Comparison of ENCODE assay signal across 12 cellular contexts in the genomic region with DNA sequence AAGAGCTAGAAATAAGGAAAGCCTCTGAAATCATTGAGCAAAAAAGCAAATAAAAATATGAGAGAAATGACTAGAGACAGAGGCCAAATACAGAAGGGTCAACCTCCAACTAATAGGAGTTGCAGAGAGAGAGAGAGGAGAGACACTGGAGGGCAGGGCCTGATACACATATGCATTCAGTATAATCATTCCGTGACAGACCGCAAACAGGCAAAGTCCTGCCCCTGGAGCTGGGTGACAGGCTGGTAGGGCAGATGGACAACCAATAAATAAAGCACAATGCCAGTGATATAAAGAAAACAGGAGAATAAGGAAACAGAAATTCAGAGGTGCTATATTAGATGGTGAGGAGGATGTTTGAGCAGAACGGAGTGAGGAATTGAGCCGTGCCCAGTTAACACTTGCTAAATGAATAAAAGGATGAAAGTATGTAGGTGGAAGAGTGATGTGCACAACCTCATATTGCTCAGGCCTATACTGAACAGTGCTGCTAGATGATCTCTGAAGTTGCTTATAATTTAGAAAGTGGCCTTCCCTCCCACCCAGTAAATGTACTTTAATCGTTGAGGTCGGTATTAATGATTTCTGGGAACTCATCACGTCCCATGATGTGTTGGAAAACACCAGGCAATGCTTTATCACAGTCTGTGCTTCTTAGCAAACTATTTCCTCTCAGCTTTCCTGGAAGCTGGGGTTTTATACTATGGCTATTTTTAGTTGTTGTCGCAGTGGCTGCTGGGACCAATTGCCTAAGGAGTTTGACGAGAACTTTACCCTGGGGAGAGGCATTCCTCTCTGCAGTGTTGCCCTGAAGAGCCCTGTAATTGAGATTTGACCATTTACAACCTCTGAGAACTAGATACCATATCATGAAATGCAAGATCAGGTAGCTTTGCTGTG. TPM values are rescaled to one million over a fixed set of nuclear protein-coding genes. Genes with fewer than 3 reads are reported as not detected.
DNase-seq lines count a peak whose midpoint lies in the region; ATAC-seq and TF ChIP-seq lines count a peak whose summit lies in the region.
"Had no signal": no experiment of that assay in that cellular context is flagged by ENCODE, and none has a peak within 500 bp of the region (broad histone marks: within the 10 kb centered on the region; RNA-seq: fewer than 3 reads in every experiment).

No MANE protein-coding gene starts in this region.

- no peaks in the 10 kb centered on the region for H3K9me3 Mint-ChIP-seq in activated T-helper 2 cell treated with anti-CD3 and anti-CD28 coated beads, Interferon-gamma antibody, Interleukin-2, Interleukin-4, amounts not matched to agents 10 μg/mL and 5 μg/mL and 100 μg/mL, durations not matched to agents 14 hours and 24 hours and 36 hours
- peaks cover 0 to 16% (median 0%) of the 10 kb centered on the region in 11 donors for H3K9me3 Mint-ChIP-seq in naive thymus-derived CD4-positive, alpha-beta T cell
- H3K9me3 Mint-ChIP-seq: activated B cell treated with CpG ODN at 0.5 μM for 24 hours had no signal

- peaks cover 10% of the 10 kb centered on the region for H3K4me1 ChIP-seq in right cardiac atrium (ENCODE audit: control insufficient read depth, insufficient read depth, low read length)
- H3K4me1 ChIP-seq in naive thymus-derived CD4-positive, alpha-beta T cell (ENCODE audit: control insufficient read depth in 2 of 2, insufficient read depth in 2 of 2, low read length in 2 of 2), result no peaks in the 10 kb centered on the region

- ATAC-seq in right cardiac atrium (peak; percentile 80 to 90), HG03135 (IDR thresholded peaks at IDR 0.05; ENCODE audit: unreplicated experiment) (no peak), SK-N-SH treated with all-trans-retinoic acid at 6 μM for 48 hours (no peak)
- no peak for ATAC-seq in naive thymus-derived CD4-positive, alpha-beta T cell

- H3K4me3 Mint-ChIP-seq in activated T-helper 2 cell treated with anti-CD3 and anti-CD28 coated beads, Interferon-gamma antibody, Interleukin-2, Interleukin-4, amounts not matched to agents 10 μg/mL and 5 μg/mL and 100 μg/mL, durations not matched to agents 14 hours and 24 hours and 36 hours (ENCODE audit: low read depth), result no peak overlapping the region
- H3K4me3 Mint-ChIP-seq in naive thymus-derived CD4-positive, alpha-beta T cell, result no peak overlapping the region
- H3K4me3 Mint-ChIP-seq: activated B cell treated with CpG ODN at 0.5 μM for 24 hours; activated naive CD8-positive, alpha-beta T cell had no signal

- peak overlapping the region; percentile 90 for H3K27ac ChIP-seq in right cardiac atrium (ENCODE audit: low read length)
- peak overlapping the region in 13 of 21 experiments; percentile 17 to 74 (median 49) for H3K27ac ChIP-seq in skin epidermis
- H3K27ac ChIP-seq in naive thymus-derived CD4-positive, alpha-beta T cell (ENCODE audit: low read depth, low read length), result no peak overlapping the region

- POLR2A ChIA-PET in naive thymus-derived CD4-positive, alpha-beta T cell (lab: Charles Lee), result no interaction called here

- 30% methylated on average over 9 of the region's 9 CpGs for WGBS in right cardiac atrium

- H3K36me3 ChIP-seq in naive thymus-derived CD4-positive, alpha-beta T cell (ENCODE audit: control insufficient read depth in 2 of 3, insufficient read depth in 3 of 3, low read length in 3 of 3), result no peaks in the 10 kb centered on the region

- H3K27me3 Mint-ChIP-seq in activated T-helper 2 cell treated with anti-CD3 and anti-CD28 coated beads, Interferon-gamma antibody, Interleukin-2, Interleukin-4, amounts not matched to agents 10 μg/mL and 5 μg/mL and 100 μg/mL, durations not matched to agents 14 hours and 24 hours and 36 hours (ENCODE audit: low read depth), result peaks cover 23% of the 10 kb centered on the region
- H3K27me3 Mint-ChIP-seq in naive thymus-derived CD4-positive, alpha-beta T cell, result peaks cover 0 to 25% (median 7%) of the 10 kb centered on the region in 5 donors

- CTCF ChIA-PET in naive thymus-derived CD4-positive, alpha-beta T cell (lab: Charles Lee), result no interaction called here

- H3K36me3 Mint-ChIP-seq in activated T-helper 2 cell treated with anti-CD3 and anti-CD28 coated beads, Interferon-gamma antibody, Interleukin-2, Interleukin-4, amounts not matched to agents 10 μg/mL and 5 μg/mL and 100 μg/mL, durations not matched to agents 14 hours and 24 hours and 36 hours (ENCODE audit: low read depth), result no peaks in the 10 kb centered on the region
- peaks cover 0 to 4% (median 0%) of the 10 kb centered on the region in 5 donors for H3K36me3 Mint-ChIP-seq in naive thymus-derived CD4-positive, alpha-beta T cell
- H3K36me3 Mint-ChIP-seq: activated naive CD8-positive, alpha-beta T cell had no signal

- peaks cover 14% of the 10 kb centered on the region for H3K4me1 Mint-ChIP-seq in activated T-helper 2 cell treated with anti-CD3 and anti-CD28 coated beads, Interferon-gamma antibody, Interleukin-2, Interleukin-4, amounts not matched to agents 10 μg/mL and 5 μg/mL and 100 μg/mL, durations not matched to agents 14 hours and 24 hours and 36 hours (ENCODE audit: low read depth)
- peaks cover 0 to 18% (median 0%) of the 10 kb centered on the region in 7 donors for H3K4me1 Mint-ChIP-seq in naive thymus-derived CD4-positive, alpha-beta T cell
- H3K4me1 Mint-ChIP-seq: activated B cell treated with CpG ODN at 0.5 μM for 24 hours had no signal

- H3K27ac Mint-ChIP-seq in activated T-helper 2 cell treated with anti-CD3 and anti-CD28 coated beads, Interferon-gamma antibody, Interleukin-2, Interleukin-4, amounts not matched to agents 10 μg/mL and 5 μg/mL and 100 μg/mL, durations not matched to agents 14 hours and 24 hours and 36 hours, result peak overlapping the region; percentile 50
- peak overlapping the region in 2 of 9 donors; percentile 3 to 31 for H3K27ac Mint-ChIP-seq in naive thymus-derived CD4-positive, alpha-beta T cell
- H3K27ac Mint-ChIP-seq: activated B cell treated with CpG ODN at 0.5 μM for 24 hours; activated naive CD8-positive, alpha-beta T cell had no signal

- intact Hi-C loops in activated T-helper 2 cell treated with anti-CD3 and anti-CD28 coated beads, Interferon-gamma antibody, Interleukin-2, Interleukin-4, amounts not matched to agents 10 μg/mL and 5 μg/mL and 100 μg/mL, durations not matched to agents 14 hours and 24 hours and 36 hours (cut with micrococcal nuclease), result no loop called here
- intact Hi-C loops in right cardiac atrium (cut with DNase I), result no loop called here
- intact Hi-C loops in naive thymus-derived CD4-positive, alpha-beta T cell (cut with micrococcal nuclease), result no loop called here

- H3K9me3 ChIP-seq in right cardiac atrium (ENCODE audit: control insufficient read depth, low read length), result no peaks in the 10 kb centered on the region
- H3K9me3 ChIP-seq in naive thymus-derived CD4-positive, alpha-beta T cell (ENCODE audit: control insufficient read depth in 2 of 3, low read length in 3 of 3), result no peaks in the 10 kb centered on the region

- H3K4me3 ChIP-seq in right cardiac atrium (ENCODE audit: low read length), result no peak overlapping the region
- H3K4me3 ChIP-seq in skin epidermis, result no peak overlapping the region
- no peak overlapping the region for H3K4me3 ChIP-seq in naive thymus-derived CD4-positive, alpha-beta T cell (ENCODE audit: low read length)

- no peaks in the 10 kb centered on the region for H3K27me3 ChIP-seq in right cardiac atrium (ENCODE audit: control insufficient read depth, insufficient read depth)
- peaks cover 0 to 2% of the 10 kb centered on the region in 2 donors for H3K27me3 ChIP-seq in naive thymus-derived CD4-positive, alpha-beta T cell (ENCODE audit: control insufficient read depth in 2 of 2, insufficient read depth in 2 of 2, low read length in 2 of 2)

- DNase-seq in LoVo (ENCODE audit: low spot score) (peak; percentile 19), right cardiac atrium (no peak)
- no peak for DNase-seq in activated T-helper 2 cell treated with anti-CD3 and anti-CD28 coated beads, Interferon-gamma antibody, Interleukin-2, Interleukin-4, amounts not matched to agents 10 μg/mL and 5 μg/mL and 100 μg/mL, durations not matched to agents 14 hours and 24 hours and 36 hours (ENCODE audit: low spot score)
- no peak for DNase-seq in naive thymus-derived CD4-positive, alpha-beta T cell
- DNase-seq: activated B cell treated with CpG ODN at 0.5 μM for 24 hours, Calu3, SHP77 had no signal

TF ChIP-seq in SK-N-SH treated with all-trans-retinoic acid at 6 μM for 48 hours, 23 proteins besides CTCF, POLR2A, EP300 and RAD21 (continues in another document):
- no peak for TF ChIP-seq SNAI2 (CRISPR knock-in tag; IDR thresholded peaks at IDR 0.05)
- no peak for TF ChIP-seq ZFP30 (CRISPR knock-in tag; IDR thresholded peaks at IDR 0.05)
- TF ChIP-seq PPARA (CRISPR knock-in tag; IDR thresholded peaks at IDR 0.05; ENCODE audit: borderline replicate concordance), result no peak
- TF ChIP-seq TOX (CRISPR knock-in tag; IDR thresholded peaks at IDR 0.05; ENCODE audit: borderline replicate concordance), result no peak
- TF ChIP-seq ISL1 (CRISPR knock-in tag; IDR thresholded peaks at IDR 0.05), result no peak
- no peak for TF ChIP-seq ZNF8 (CRISPR knock-in tag; IDR thresholded peaks at IDR 0.05)
- TF ChIP-seq GLIS3 (CRISPR knock-in tag; IDR thresholded peaks at IDR 0.05), result no peak
- no peak for TF ChIP-seq ZFP3 (CRISPR knock-in tag; IDR thresholded peaks at IDR 0.05)
- TF ChIP-seq, protein P1, sequence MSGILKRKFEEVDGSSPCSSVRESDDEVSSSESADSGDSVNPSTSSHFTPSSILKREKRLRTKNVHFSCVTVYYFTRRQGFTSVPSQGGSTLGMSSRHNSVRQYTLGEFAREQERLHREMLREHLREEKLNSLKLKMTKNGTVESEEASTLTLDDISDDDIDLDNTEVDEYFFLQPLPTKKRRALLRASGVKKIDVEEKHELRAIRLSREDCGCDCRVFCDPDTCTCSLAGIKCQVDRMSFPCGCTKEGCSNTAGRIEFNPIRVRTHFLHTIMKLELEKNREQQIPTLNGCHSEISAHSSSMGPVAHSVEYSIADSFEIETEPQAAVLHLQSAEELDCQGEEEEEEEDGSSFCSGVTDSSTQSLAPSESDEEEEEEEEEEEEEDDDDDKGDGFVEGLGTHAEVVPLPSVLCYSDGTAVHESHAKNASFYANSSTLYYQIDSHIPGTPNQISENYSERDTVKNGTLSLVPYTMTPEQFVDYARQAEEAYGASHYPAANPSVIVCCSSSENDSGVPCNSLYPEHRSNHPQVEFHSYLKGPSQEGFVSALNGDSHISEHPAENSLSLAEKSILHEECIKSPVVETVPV (CRISPR knock-in tag; IDR thresholded peaks at IDR 0.05), result no peak
- no peak for TF ChIP-seq RARB (CRISPR knock-in tag; IDR thresholded peaks at IDR 0.05)
- no peak for TF ChIP-seq ZNF565 (CRISPR knock-in tag; conservative IDR thresholded peaks at IDR 0.05; ENCODE audit: low read depth)

RNA-seq across cellular contexts. Expression of a gene that starts 37.6 kb away (rescaled TPM):
- total RNA-seq in activated T-helper 2 cell treated with anti-CD3 and anti-CD28 coated beads, Interferon-gamma antibody, Interleukin-2, Interleukin-4, amounts not matched to agents 10 μg/mL and 5 μg/mL and 100 μg/mL, durations not matched to agents 14 hours and 24 hours and 36 hours, result 3.0 and 3.8 TPM in 2 replicates
- total RNA-seq in right cardiac atrium, result 100 to 1,000 TPM; 115 to 150 (median 124) TPM
- polyA plus RNA-seq in right cardiac atrium, result 60.5 TPM
- total RNA-seq in naive thymus-derived CD4-positive, alpha-beta T cell, result 1 to 10 TPM; 1.1 to 4.1 (median 3.2) TPM
- under 1 TPM; 0.41 to 0.45 TPM for polyA plus RNA-seq in naive thymus-derived CD4-positive, alpha-beta T cell
- total RNA-seq: NCI-H460 had no signal

Comparison
In these comparisons a context has a peak if more than half of its experiments do, and no peak if none do; other contexts are left out.
1. ATAC-seq: peak in right cardiac atrium (2 of 2); none in naive thymus-derived CD4-positive, alpha-beta T cell (single experiment), HG03135 (single experiment) and SK-N-SH treated with all-trans-retinoic acid at 6 μM for 48 hours (single experiment).
2. RNA of a gene that starts 37.6 kb away (total RNA-seq): 115 to 150 TPM in right cardiac atrium; 3.0 to 3.8 TPM in activated T-helper 2 cell treated with anti-CD3 and anti-CD28 coated beads, Interferon-gamma antibody, Interleukin-2, Interleukin-4, amounts not matched to agents 10 μg/mL and 5 μg/mL and 100 μg/mL, durations not matched to agents 14 hours and 24 hours and 36 hours and 1.1 to 4.1 TPM in naive thymus-derived CD4-positive, alpha-beta T cell; every median in the first group is over 10 times any median in the second.